ENCODE assay signal across 9 cellular contexts in genomic region chr9:37801959-37802711, GRCh38. TPM values are rescaled to one million over a fixed set of nuclear protein-coding genes. Genes with fewer than 3 reads are reported as not detected.
DNase-seq lines count a peak whose midpoint lies in the region; ATAC-seq, FAIRE-seq and TF ChIP-seq lines count a peak whose summit lies in the region.
"Had no signal": no experiment of that assay in that cellular context is flagged by ENCODE, and none has a peak within 500 bp of the region (broad histone marks: within the 10 kb centered on the region; RNA-seq: fewer than 3 reads in every experiment).

No MANE protein-coding gene starts in this region.

- CTCF ChIA-PET in AG04449 (lab: Yijun Ruan, JAX): interaction anchor here (0.7 kb wide), 1 partner anchor 57 kb away, joined by 3 read pairs; no protein-coding TSS in a partner anchor

- peaks cover 1% of the 10 kb centered on the region for H3K36me3 Mint-ChIP-seq in chondrocyte (ENCODE audit: low read depth)
- H3K36me3 Mint-ChIP-seq in naive B cell: no peaks in the 10 kb centered on the region

- H3K27ac Mint-ChIP-seq in chondrocyte (ENCODE audit: unreplicated experiment): peak overlapping the region; percentile 81
- H3K27ac Mint-ChIP-seq in naive B cell: peak overlapping the region in 2 of 6 donors; percentile 69 to 85

- POLR2A ChIA-PET in AG04449 (lab: Yijun Ruan, JAX): interaction anchor here (0.8 to 1.2 kb wide), 3 partner anchors 8 to 210 kb away, joined by 4 to 5 read pairs (median 4); partner anchors contain the start of gene TOMM5

- peak overlapping the region; percentile 93 for H3K4me3 Mint-ChIP-seq in chondrocyte (ENCODE audit: unreplicated experiment)
- H3K4me3 Mint-ChIP-seq in naive B cell: peak overlapping the region; percentile 86 to 94 (median 91)

- H3K4me1 Mint-ChIP-seq in chondrocyte (ENCODE audit: low read depth) (peaks cover 34% of the 10 kb centered on the region), naive B cell (peaks cover 26 to 46% (median 32%) of the 10 kb centered on the region in 3 donors)

- TF ChIP-seq CTCF in AG04449 (IDR thresholded peaks at IDR 0.05; ENCODE audit: insufficient read depth, low read length, missing control alignments) (no peak), chondrocyte (IDR thresholded peaks at IDR 0.05) (no peak)

- H3K9me3 Mint-ChIP-seq in chondrocyte (ENCODE audit: low read depth) (no peaks in the 10 kb centered on the region), naive B cell (peaks cover 0 to 2% (median 0%) of the 10 kb centered on the region in 7 donors)

- H3K4me3 ChIP-seq in AG04449 (ENCODE audit: low read depth, low read length): peak overlapping the region; percentile 99
- peak overlapping the region; percentile 92 for H3K4me3 ChIP-seq in Jurkat, Clone E6-1 (ENCODE audit: low read length)

- DNase-seq in AG04449 (ENCODE audit: low read depth, low spot score) (no peak), chondrocyte (ENCODE audit: low spot score) (no peak), naive B cell (no peak), SHP77 treated with DMSO at 0.1 percent for 48 hours (lab: John Stamatoyannopoulos, UW) (no peak), urothelium cell line (ENCODE audit: low spot score) (no peak), H4 (ENCODE audit: low spot score) (no peak)
- no peak for DNase-seq in Jurkat, Clone E6-1 (ENCODE audit: low read depth, low spot score)

- no peak for ATAC-seq in naive B cell (ENCODE audit: low read depth in 2 of 2)
- no peak for ATAC-seq in GM18498 (IDR thresholded peaks at IDR 0.05; ENCODE audit: unreplicated experiment)

- no peak for FAIRE-seq in urothelium cell line (lab: Jason Lieb, UNC)
- FAIRE-seq: colon had no signal

- H3K27me3 Mint-ChIP-seq in chondrocyte (ENCODE audit: low read depth) (no peaks in the 10 kb centered on the region), naive B cell (no peaks in the 10 kb centered on the region)

RNA-seq across cellular contexts. Expression of gene DCAF10, which starts 1.5 kb away (rescaled TPM):
- 13.4 TPM for polyA plus RNA-seq in Jurkat, Clone E6-1 (2012; ENCODE audit: insufficient read depth, insufficient read length)
- 29.5 to 32.2 TPM (median 31.4 TPM) in 3 replicates for total RNA-seq in chondrocyte
- polyA plus RNA-seq in naive B cell (ENCODE audit: low read depth in 6 of 6): 10 to 100 TPM; 22.9 to 33.1 (median 28.1) TPM
- 32.4 and 33.3 TPM in 2 replicates for total RNA-seq in H4 (2014; rRNA removed; shearing (Covaris generic))

RNA-seq across cellular contexts. Expression of gene EXOSC3, which starts 17.3 kb away (rescaled TPM):
- 129 TPM for polyA plus RNA-seq in Jurkat, Clone E6-1 (2012; ENCODE audit: insufficient read depth, insufficient read length)
- 22.8 to 30.2 TPM (median 23.8 TPM) in 3 replicates for total RNA-seq in chondrocyte
- polyA plus RNA-seq in naive B cell (ENCODE audit: low read depth in 6 of 6): 10 to 100 TPM; 28.9 to 39.5 (median 33.1) TPM
- total RNA-seq in H4 (2014; rRNA removed; shearing (Covaris generic)): 80.8 and 117 TPM in 2 replicates

RNA-seq across cellular contexts. Expression of gene TRMT10B, which starts 48.5 kb away (rescaled TPM):
- polyA plus RNA-seq in Jurkat, Clone E6-1 (2012; ENCODE audit: insufficient read depth, insufficient read length): 5.6 TPM
- 4.8 to 5.7 TPM (median 5.2 TPM) in 3 replicates for total RNA-seq in chondrocyte
- 10 to 100 TPM; 13.3 to 21.6 (median 17.1) TPM for polyA plus RNA-seq in naive B cell (ENCODE audit: low read depth in 6 of 6)
- 1.3 and 1.5 TPM in 2 replicates for total RNA-seq in H4 (2014; rRNA removed; shearing (Covaris generic))
